26 cellular contexts compared by ENCODE assay signal in the genomic region with DNA sequence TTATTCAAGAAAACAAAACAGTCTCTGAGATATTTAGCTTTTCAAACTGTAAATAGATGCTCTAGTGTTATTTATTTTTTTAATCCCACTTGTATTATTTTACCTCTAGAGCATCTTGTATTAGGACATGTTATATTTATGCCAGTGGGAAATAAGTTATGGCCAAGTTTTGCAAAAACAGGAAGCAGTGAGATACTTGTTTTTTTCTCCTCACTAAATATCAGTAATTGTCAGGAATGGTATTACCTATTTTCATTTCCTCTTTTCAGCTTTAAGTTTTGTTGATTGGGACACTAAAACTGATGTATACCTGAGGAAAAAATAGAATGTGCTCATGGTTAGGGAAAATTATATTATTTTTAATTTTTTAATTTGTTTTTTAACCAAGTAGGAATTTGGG.
"Had no signal": no experiment of that assay in that cellular context is flagged by ENCODE, and none has a peak within 500 bp of the region (broad histone marks: within the 10 kb centered on the region; RNA-seq: fewer than 3 reads in every experiment).

No MANE protein-coding gene starts in this region.

- H3K9me3 Mint-ChIP-seq: activated naive CD8-positive, alpha-beta T cell treated with anti-CD3 and anti-CD28 coated beads, Interleukin-2, amount 10 ng/mL, durations not matched to agents 7 days and 5 days; activated T-cell treated with anti-CD3 and anti-CD28 coated beads, Interleukin-2, amount 50 U/mL, for 24 hours; activated T-helper 2 cell treated with anti-CD3 and anti-CD28 coated beads, Interferon-gamma antibody, Interleukin-2, Interleukin-4, amounts not matched to agents 10 μg/mL and 5 μg/mL and 100 μg/mL, durations not matched to agents 14 hours and 24 hours and 36 hours; naive thymus-derived CD8-positive, alpha-beta T cell; stimulated activated naive CD8-positive, alpha-beta T cell treated with anti-CD3 and anti-CD28 coated beads, Interleukin-15, amount 100 ng/mL, for 72 hours; T-helper 1 cell treated with Interleukin-12 subunit alpha and Interleukin-12 subunit beta and Interleukin-4 antibody, amounts not matched to agents 30 μg/mL and 1 μg/mL, for 36 hours; WTC11 had no signal

- H3K27me3 Mint-ChIP-seq: activated naive CD8-positive, alpha-beta T cell treated with anti-CD3 and anti-CD28 coated beads, Interleukin-2, amount 10 ng/mL, durations not matched to agents 7 days and 5 days; activated T-cell treated with anti-CD3 and anti-CD28 coated beads, Interleukin-2, amount 50 U/mL, for 24 hours; naive thymus-derived CD8-positive, alpha-beta T cell; stimulated activated naive CD8-positive, alpha-beta T cell treated with anti-CD3 and anti-CD28 coated beads, Interleukin-15, amount 100 ng/mL, for 72 hours had no signal

- ATAC-seq: activated CD8-positive, alpha-beta T cell treated with anti-CD3 and anti-CD28 coated beads, Interleukin-2, amount 10 ng/mL, durations not matched to agents 7 days and 5 days; body of pancreas; gastrocnemius medialis; heart left ventricle; naive thymus-derived CD8-positive, alpha-beta T cell; right lobe of liver; stimulated activated naive CD8-positive, alpha-beta T cell treated with anti-CD3 and anti-CD28 coated beads, Interleukin-15, amount 100 ng/mL, for 72 hours; WTC11 had no signal

- H3K27ac Mint-ChIP-seq: activated CD8-positive, alpha-beta T cell treated with anti-CD3 and anti-CD28 coated beads, Interleukin-2, amount 10 ng/mL, durations not matched to agents 7 days and 5 days; activated naive CD8-positive, alpha-beta T cell treated with anti-CD3 and anti-CD28 coated beads, Interleukin-2, amount 10 ng/mL, durations not matched to agents 7 days and 5 days; activated T-cell treated with anti-CD3 and anti-CD28 coated beads, Interleukin-2, amount 50 U/mL, for 24 hours; activated T-helper 2 cell treated with anti-CD3 and anti-CD28 coated beads, Interferon-gamma antibody, Interleukin-2, Interleukin-4, amounts not matched to agents 10 μg/mL and 5 μg/mL and 100 μg/mL, durations not matched to agents 14 hours and 24 hours and 36 hours; stimulated activated naive CD8-positive, alpha-beta T cell treated with anti-CD3 and anti-CD28 coated beads, Interleukin-15, amount 100 ng/mL, for 72 hours; T-helper 1 cell treated with Interleukin-12 subunit alpha and Interleukin-12 subunit beta and Interleukin-4 antibody, amounts not matched to agents 30 μg/mL and 1 μg/mL, for 36 hours; WTC11 had no signal

- H3K4me3 ChIP-seq: body of pancreas, dorsolateral prefrontal cortex, gastrocnemius medialis, heart left ventricle, left ventricle myocardium inferior, ovary, right lobe of liver, suprapubic skin, vagina had no signal

- H3K27me3 ChIP-seq: body of pancreas, dorsolateral prefrontal cortex, gastrocnemius medialis, heart left ventricle, ovary, right lobe of liver, suprapubic skin, vagina had no signal

- H3K27ac ChIP-seq: body of pancreas, dorsolateral prefrontal cortex, gastrocnemius medialis, left ventricle myocardium inferior, ovary, right lobe of liver, suprapubic skin, vagina had no signal

- H3K4me1 ChIP-seq: body of pancreas had no signal

- H3K4me1 Mint-ChIP-seq: stimulated activated naive CD8-positive, alpha-beta T cell treated with anti-CD3 and anti-CD28 coated beads, Interleukin-15, amount 100 ng/mL, for 72 hours; WTC11 had no signal

- H3K4me3 Mint-ChIP-seq: activated CD8-positive, alpha-beta T cell treated with anti-CD3 and anti-CD28 coated beads, Interleukin-2, amount 10 ng/mL, durations not matched to agents 7 days and 5 days; activated naive CD8-positive, alpha-beta T cell treated with anti-CD3 and anti-CD28 coated beads, Interleukin-2, amount 10 ng/mL, durations not matched to agents 7 days and 5 days; activated T-cell treated with anti-CD3 and anti-CD28 coated beads, Interleukin-2, amount 50 U/mL, for 24 hours; naive thymus-derived CD8-positive, alpha-beta T cell; stimulated activated naive CD8-positive, alpha-beta T cell treated with anti-CD3 and anti-CD28 coated beads, Interleukin-15, amount 100 ng/mL, for 72 hours; T-helper 1 cell treated with Interleukin-12 subunit alpha and Interleukin-12 subunit beta and Interleukin-4 antibody, amounts not matched to agents 30 μg/mL and 1 μg/mL, for 36 hours; WTC11 had no signal

- H3K9me3 ChIP-seq: body of pancreas, gastrocnemius medialis, heart left ventricle, left ventricle myocardium inferior, ovary, right lobe of liver, suprapubic skin, vagina had no signal

- DNase-seq: activated CD4-positive, alpha-beta T cell treated with anti-CD3 and anti-CD28 coated beads for 48 hours; activated CD8-positive, alpha-beta T cell treated with anti-CD3 and anti-CD28 coated beads, Interleukin-2, amount 10 ng/mL, durations not matched to agents 7 days and 5 days; activated naive CD4-positive, alpha-beta T cell treated with Interleukin-2 at 50 U/mL for 16 hours; activated naive CD8-positive, alpha-beta T cell treated with anti-CD3 and anti-CD28 coated beads, Interleukin-2, amount 10 ng/mL, durations not matched to agents 7 days and 5 days; activated T-cell treated with anti-CD3 and anti-CD28 coated beads, Interleukin-2, amount 50 U/mL, for 24 hours; body of pancreas; caudate nucleus; dorsolateral prefrontal cortex; erythroblast; gastrocnemius medialis; heart left ventricle; kidney glomerular epithelial cell; left ventricle myocardium inferior; naive thymus-derived CD8-positive, alpha-beta T cell; ovary; right lobe of liver; small intestine; stimulated activated CD4-positive, alpha-beta T cell treated with anti-CD3 and anti-CD28 coated beads, Interleukin-15, amount 100 ng/mL, for 24 hours; stimulated activated CD4-positive, alpha-beta T cell treated with anti-CD3 and anti-CD28 coated beads, Interleukin-2, amount 100 ng/mL, for 48 hours; stimulated activated naive CD8-positive, alpha-beta T cell treated with anti-CD3 and anti-CD28 coated beads, Interleukin-15, amount 100 ng/mL, for 72 hours; trophoblast cell had no signal

- H3K36me3 ChIP-seq: ovary had no signal
